In genomic region chr2:230986520-230987136, GRCh38 we compare ENCODE assay signal across 1 cellular context.
TF ChIP-seq lines count a peak whose summit lies in the region.

No MANE protein-coding gene starts in this region.

TF ChIP-seq in endothelial cell of umbilical vein, 7 proteins besides CTCF, POLR2A, EP300 and RAD21 (continued from another document):
- TF ChIP-seq GATA2 (IDR thresholded peaks at IDR 0.05; ENCODE audit: insufficient read depth, insufficient read length, low read depth, low read length) = no peak
